2 cellular contexts compared by ENCODE assay signal in the genomic region with DNA sequence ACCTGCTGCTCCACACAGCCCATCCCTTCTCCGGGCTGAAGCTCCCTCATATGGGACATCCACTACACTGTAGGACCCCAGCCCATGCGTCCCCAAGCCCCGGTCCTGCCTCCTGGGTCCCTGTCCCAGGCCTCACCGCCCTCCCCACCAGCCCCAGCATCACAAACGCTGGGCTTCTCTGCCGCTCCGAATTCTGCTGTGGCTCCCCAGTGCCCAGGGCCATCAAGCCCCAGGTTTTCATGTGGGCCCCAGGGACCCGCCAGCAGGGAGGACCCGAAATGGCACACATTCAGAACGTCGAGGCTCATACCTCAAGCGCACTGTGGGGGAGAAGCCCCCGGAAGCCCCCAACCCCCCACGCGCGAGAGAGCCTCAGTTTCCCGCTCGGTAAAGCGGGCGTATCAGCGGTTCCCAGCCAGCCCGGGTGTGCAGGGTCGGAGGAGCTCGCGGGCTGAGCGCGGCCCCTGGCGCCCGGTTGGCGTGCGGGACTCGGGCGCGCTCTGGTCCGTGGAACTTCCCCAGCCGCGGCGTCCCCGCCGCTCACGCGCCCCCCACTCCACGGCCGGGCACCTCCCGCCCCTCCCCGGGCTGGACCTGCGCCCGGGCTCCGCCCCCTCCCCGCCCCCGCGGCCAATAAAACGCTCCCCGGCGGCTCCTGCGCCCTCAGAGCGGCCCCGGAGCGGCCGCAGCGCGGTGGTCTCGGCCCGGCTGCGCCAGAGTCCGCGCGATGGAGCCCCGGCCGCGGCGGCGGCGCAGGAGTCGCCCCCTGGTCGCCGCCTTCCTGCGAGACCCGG.
TF ChIP-seq lines count a peak whose summit lies in the region.

A gene with protein sequence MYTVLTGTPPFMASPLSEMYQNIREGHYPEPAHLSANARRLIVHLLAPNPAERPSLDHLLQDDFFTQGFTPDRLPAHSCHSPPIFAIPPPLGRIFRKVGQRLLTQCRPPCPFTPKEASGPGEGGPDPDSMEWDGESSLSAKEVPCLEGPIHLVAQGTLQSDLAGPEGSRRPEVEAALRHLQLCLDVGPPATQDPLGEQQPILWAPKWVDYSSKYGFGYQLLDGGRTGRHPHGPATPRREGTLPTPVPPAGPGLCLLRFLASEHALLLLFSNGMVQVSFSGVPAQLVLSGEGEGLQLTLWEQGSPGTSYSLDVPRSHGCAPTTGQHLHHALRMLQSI (plus strand): TSS at position 666 of the 794 bp plus-strand sequence. CDS start 2,920 bp downstream, outside the sequence.

TF ChIP-seq in HepG2, 621 proteins besides CTCF, POLR2A, EP300 and RAD21:
- TF ChIP-seq ZMYM3 (CRISPR knock-in tag; IDR thresholded peaks at IDR 0.05) (peak; percentile 64), PRDM4 (CRISPR knock-in tag; IDR thresholded peaks at IDR 0.05; ENCODE audit: borderline replicate concordance) (no peak), AGO1 (IDR thresholded peaks at IDR 0.05; ENCODE audit: low read depth, low read length, poor library complexity, severe bottlenecking) (peak; percentile 35), STAG1 (CRISPR knock-in tag; IDR thresholded peaks at IDR 0.05) (peak; percentile 20; the same call in 1 of the 2 replicates)

TF ChIP-seq in neural cell, 6 proteins besides CTCF, POLR2A, EP300 and RAD21:
- TF ChIP-seq POLR2AphosphoS5 (IDR thresholded peaks at IDR 0.05) (no peak), TAF1 (IDR thresholded peaks at IDR 0.05; ENCODE audit: low read depth) (no peak), EZH2 (IDR thresholded peaks at IDR 0.05; ENCODE audit: borderline replicate concordance, insufficient read depth, low read length, poor library complexity, severe bottlenecking) (no peak), SMC3 (conservative IDR thresholded peaks at IDR 0.05; ENCODE audit: poor library complexity) (no peak), MXI1 (conservative IDR thresholded peaks at IDR 0.05; ENCODE audit: poor library complexity, severe bottlenecking) (no peak)
- TF ChIP-seq, protein P1, sequence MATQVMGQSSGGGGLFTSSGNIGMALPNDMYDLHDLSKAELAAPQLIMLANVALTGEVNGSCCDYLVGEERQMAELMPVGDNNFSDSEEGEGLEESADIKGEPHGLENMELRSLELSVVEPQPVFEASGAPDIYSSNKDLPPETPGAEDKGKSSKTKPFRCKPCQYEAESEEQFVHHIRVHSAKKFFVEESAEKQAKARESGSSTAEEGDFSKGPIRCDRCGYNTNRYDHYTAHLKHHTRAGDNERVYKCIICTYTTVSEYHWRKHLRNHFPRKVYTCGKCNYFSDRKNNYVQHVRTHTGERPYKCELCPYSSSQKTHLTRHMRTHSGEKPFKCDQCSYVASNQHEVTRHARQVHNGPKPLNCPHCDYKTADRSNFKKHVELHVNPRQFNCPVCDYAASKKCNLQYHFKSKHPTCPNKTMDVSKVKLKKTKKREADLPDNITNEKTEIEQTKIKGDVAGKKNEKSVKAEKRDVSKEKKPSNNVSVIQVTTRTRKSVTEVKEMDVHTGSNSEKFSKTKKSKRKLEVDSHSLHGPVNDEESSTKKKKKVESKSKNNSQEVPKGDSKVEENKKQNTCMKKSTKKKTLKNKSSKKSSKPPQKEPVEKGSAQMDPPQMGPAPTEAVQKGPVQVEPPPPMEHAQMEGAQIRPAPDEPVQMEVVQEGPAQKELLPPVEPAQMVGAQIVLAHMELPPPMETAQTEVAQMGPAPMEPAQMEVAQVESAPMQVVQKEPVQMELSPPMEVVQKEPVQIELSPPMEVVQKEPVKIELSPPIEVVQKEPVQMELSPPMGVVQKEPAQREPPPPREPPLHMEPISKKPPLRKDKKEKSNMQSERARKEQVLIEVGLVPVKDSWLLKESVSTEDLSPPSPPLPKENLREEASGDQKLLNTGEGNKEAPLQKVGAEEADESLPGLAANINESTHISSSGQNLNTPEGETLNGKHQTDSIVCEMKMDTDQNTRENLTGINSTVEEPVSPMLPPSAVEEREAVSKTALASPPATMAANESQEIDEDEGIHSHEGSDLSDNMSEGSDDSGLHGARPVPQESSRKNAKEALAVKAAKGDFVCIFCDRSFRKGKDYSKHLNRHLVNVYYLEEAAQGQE (IDR thresholded peaks at IDR 0.05; ENCODE audit: borderline replicate concordance), result no peak
